ENCODE assay signal across 18 cellular contexts in the genomic region with DNA sequence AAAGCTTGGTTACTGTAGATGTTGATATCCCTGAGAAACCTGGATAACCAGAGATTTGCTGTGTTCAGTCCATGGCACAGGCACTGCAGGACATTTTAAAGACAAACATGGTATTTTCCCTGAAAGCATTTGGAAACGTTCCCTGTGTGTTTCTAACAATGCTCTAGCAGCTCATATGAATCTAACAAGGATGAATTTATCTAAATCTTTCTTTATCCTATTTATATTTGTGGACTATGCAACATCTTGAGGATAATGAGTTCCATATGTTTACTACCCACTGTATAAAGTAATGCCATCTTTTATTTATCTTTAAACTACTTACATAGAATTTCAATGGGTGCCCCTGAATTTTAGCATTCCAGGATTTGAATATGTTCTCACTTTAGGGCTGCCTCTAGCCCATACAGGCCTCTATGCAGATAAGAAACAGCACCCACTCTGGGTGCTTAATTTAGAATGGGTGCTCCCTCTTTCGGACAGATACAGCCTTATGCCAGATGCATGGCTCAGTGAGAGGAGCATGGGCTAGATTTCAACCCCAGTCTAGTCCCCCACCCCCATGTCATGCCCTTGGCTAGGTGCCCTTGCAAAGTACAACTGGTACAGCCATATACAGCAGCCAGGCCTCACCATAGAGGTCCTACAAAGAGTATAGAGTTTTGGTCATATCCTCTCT. TPM values are rescaled to one million over a fixed set of nuclear protein-coding genes. Genes with fewer than 3 reads are reported as not detected.
A peak's percentile ranks its signal among the peaks of the same experiment; 100 is the strongest.
DNase-seq lines count a peak whose midpoint lies in the region; ATAC-seq, FAIRE-seq and TF ChIP-seq lines count a peak whose summit lies in the region.
"Had no signal": no experiment of that assay in that cellular context is flagged by ENCODE, and none has a peak within 500 bp of the region (broad histone marks: within the 10 kb centered on the region; RNA-seq: fewer than 3 reads in every experiment).

No MANE protein-coding gene starts in this region.

- DNase-seq in heart left ventricle: peak in 2 of 5 donors; percentile 26 to 33
- no peak for DNase-seq in Right ventricle myocardium inferior (ENCODE audit: missing footprints)
- DNase-seq in SK-N-MC (ENCODE audit: low read depth, low spot score): peak; percentile 18
- peak; percentile 78 for DNase-seq in fibroblast of peridontal ligament (ENCODE audit: extremely low read depth)
- no peak for DNase-seq in NCI-H446 (lab: John Stamatoyannopoulos, UW)
- DNase-seq in kidney: no peak
- no peak for DNase-seq in endothelial cell (ENCODE audit: low spot score)
- no peak for DNase-seq in NCI-H510A (lab: John Stamatoyannopoulos, UW)
- DNase-seq: 8988T; Caco-2; HCEC 1CT; NCI-H1436 treated with DMSO at 0.1 percent for 48 hours; NCI-H2081; NCI-H526 treated with DMSO at 0.1 percent for 48 hours; NK-92 treated with Interleukin-12 subunit alpha and Interleukin-12 subunit beta, amount 100 ng/mL, for 24 hours; PC-9 had no signal

- H3K27me3 ChIP-seq in heart left ventricle: no peaks in the 10 kb centered on the region

- H3K4me3 Mint-ChIP-seq in endothelial cell (ENCODE audit: unreplicated experiment): no peak overlapping the region
- H3K4me3 Mint-ChIP-seq: CD14-positive monocyte had no signal

- H3K36me3 Mint-ChIP-seq in endothelial cell (ENCODE audit: low read depth, unreplicated experiment): no peaks in the 10 kb centered on the region
- H3K36me3 Mint-ChIP-seq: CD14-positive monocyte had no signal

- TF ChIP-seq POLR2A in heart left ventricle (IDR thresholded peaks at IDR 0.05): no peak

- no peak for FAIRE-seq in kidney (lab: Jason Lieb, UNC)
- FAIRE-seq: GM12891 had no signal

- peak; percentile 15 to 71 (median 56) for ATAC-seq in heart left ventricle
- no peak for ATAC-seq in Right ventricle myocardium inferior

- TF ChIP-seq CTCF in heart left ventricle (IDR thresholded peaks at IDR 0.05): peak in 2 of 12 donors; percentile 18 to 36
- no peak for TF ChIP-seq CTCF in kidney (IDR thresholded peaks at IDR 0.05; ENCODE audit: borderline replicate concordance, extremely low read depth, insufficient read depth)
- TF ChIP-seq CTCF in endothelial cell (IDR thresholded peaks at IDR 0.05; ENCODE audit: unreplicated experiment): no peak

- no peaks in the 10 kb centered on the region for H3K27me3 Mint-ChIP-seq in endothelial cell (ENCODE audit: unreplicated experiment)

- H3K4me3 ChIP-seq in heart left ventricle: no peak overlapping the region
- peak overlapping the region; percentile 36; the same call in 1 of the 2 replicates for H3K4me3 ChIP-seq in SK-N-MC
- H3K4me3 ChIP-seq in kidney (ENCODE audit: low read length in 2 of 2): no peak overlapping the region
- H3K4me3 ChIP-seq: PC-9 had no signal

- H3K27ac ChIP-seq in heart left ventricle (peak overlapping the region in 5 of 12 donors; percentile 2 to 56 (median 21)), SK-N-MC (peak overlapping the region; percentile 80; the same call in 1 of the 2 replicates), kidney (ENCODE audit: low read depth in 2 of 2, low read length in 2 of 2) (no peak overlapping the region)
- H3K27ac ChIP-seq: PC-9 had no signal

- intact Hi-C loops in heart left ventricle (cut with DNase I): loop anchor here in 5 of 10 donors (5.0 to 10.0 kb wide), 5 partner anchors 48 to 178 kb away; partner anchors contain the start of genes NAB1 (in 2 of the 5) and MFSD6 (in 1 of the 5)
- intact Hi-C loops in Right ventricle myocardium inferior (cut with DNase I): loop anchor here (5.0 kb wide), 1 partner anchor 53 kb away; the partner anchor contains the start of gene NEMP2
- intact Hi-C loops in kidney (cut with DNase I): no loop called here

- no peak overlapping the region for H3K9ac ChIP-seq in SK-N-MC (ENCODE audit: insufficient read length)
- H3K9ac ChIP-seq in kidney (ENCODE audit: low read length in 2 of 2): no peak overlapping the region

- H3K27ac Mint-ChIP-seq in endothelial cell (ENCODE audit: unreplicated experiment): no peak overlapping the region
- H3K27ac Mint-ChIP-seq: CD14-positive monocyte had no signal

- H3K9me3 Mint-ChIP-seq in endothelial cell (ENCODE audit: unreplicated experiment): no peaks in the 10 kb centered on the region

- H3K4me1 Mint-ChIP-seq in endothelial cell (ENCODE audit: unreplicated experiment): no peaks in the 10 kb centered on the region
- H3K4me1 Mint-ChIP-seq: CD14-positive monocyte had no signal

- H3K36me3 ChIP-seq in heart left ventricle (no peaks in the 10 kb centered on the region), SK-N-MC (ENCODE audit: insufficient read depth, low read length) (no peaks in the 10 kb centered on the region), kidney (ENCODE audit: control insufficient read depth in 1 of 2, insufficient read depth in 2 of 2, low read length in 2 of 2) (no peaks in the 10 kb centered on the region)

- 55 to 72% (median 65%) methylated on average over 2 of the region's 2 CpGs for WGBS in heart left ventricle, 4 donors

- H3K4me1 ChIP-seq in heart left ventricle (peaks cover 0 to 38% (median 22%) of the 10 kb centered on the region in 12 donors), kidney (ENCODE audit: control insufficient read depth in 1 of 2, insufficient read depth in 1 of 2, low read depth in 1 of 2, low read length in 2 of 2) (no peaks in the 10 kb centered on the region)

- H3K9me3 ChIP-seq in heart left ventricle: no peaks in the 10 kb centered on the region
- H3K9me3 ChIP-seq in SK-N-MC (ENCODE audit: low read depth, low read length): no peaks in the 10 kb centered on the region
- H3K9me3 ChIP-seq in kidney (ENCODE audit: control insufficient read depth in 1 of 2, low read length in 2 of 2): no peaks in the 10 kb centered on the region
- H3K9me3 ChIP-seq: Caco-2 had no signal

RNA-seq across cellular contexts. Expression of gene NEMP2, which starts 50.6 kb away (rescaled TPM):
- total RNA-seq in heart left ventricle (1 to 10 TPM in 8 of 9 donors, under 1 TPM in 1; 0.63 to 4.6 (median 2.4) TPM), Right ventricle myocardium inferior (3.5 TPM), kidney (5.2 TPM), endothelial cell (ENCODE audit: unreplicated experiment) (8.3 TPM)
- polyA plus RNA-seq in heart left ventricle (under 1 TPM; 0.42 to 0.73 TPM), kidney (ENCODE audit: insufficient read depth, low read depth, low replicate concordance) (2.3 TPM)

Comparison
In these comparisons a context has a peak if more than half of its experiments do, and no peak if none do; other contexts are left out.
1. DNase-seq: peak in SK-N-MC (single experiment) and fibroblast of peridontal ligament (single experiment); none in Right ventricle myocardium inferior (single experiment), NCI-H446 (0 of 2), kidney (single experiment), endothelial cell (single experiment) and NCI-H510A (single experiment).